In the genomic region with DNA sequence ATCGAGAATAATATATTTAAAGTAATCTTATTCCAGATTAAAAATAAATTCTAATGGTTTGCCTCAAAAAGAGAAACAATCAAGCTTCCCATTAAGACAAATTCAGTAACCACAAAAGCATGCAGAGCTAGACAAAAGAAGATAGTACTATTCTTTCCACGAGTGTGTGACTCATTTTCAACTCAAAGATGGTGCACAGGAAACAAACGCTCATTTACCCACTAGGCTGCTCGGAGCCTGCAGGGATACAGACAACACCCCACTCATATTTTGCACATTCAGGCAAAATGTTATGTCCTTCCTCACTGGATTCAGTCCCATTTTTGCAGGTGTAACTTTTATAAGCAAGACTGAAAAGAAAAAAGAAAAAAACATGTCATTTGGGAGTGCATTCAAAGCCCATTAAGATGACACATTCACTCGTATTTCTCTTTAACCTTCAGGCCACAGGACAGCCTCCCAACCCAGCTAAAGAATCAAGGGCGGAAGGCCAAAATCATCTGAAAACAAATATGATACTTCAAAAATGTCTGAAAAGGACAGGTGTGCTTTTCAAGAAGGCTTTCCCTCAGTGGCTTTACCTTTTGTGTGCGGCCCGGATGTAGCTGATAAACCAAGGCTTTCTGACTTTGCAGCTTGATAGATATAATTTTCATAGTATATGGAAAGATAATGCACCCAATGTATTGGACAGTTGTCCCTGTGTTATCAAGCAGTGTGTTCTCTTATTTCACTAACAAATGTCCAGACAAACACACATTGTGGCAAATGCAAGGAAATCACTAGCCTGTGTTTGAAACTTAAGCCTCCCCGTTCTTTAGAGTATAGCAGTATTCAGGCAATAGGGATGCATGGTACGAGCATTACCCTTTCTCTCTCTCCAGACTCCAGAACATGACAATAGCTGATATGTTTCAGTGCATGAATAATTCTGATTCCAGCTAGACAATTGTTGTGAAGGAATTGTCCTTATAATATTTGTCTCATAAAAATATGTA, we compare ENCODE assay signal across 9 cellular contexts.
DNase-seq lines count a peak whose midpoint lies in the region; ATAC-seq, FAIRE-seq and TF ChIP-seq lines count a peak whose summit lies in the region.
"Had no signal": no experiment of that assay in that cellular context is flagged by ENCODE, and none has a peak within 500 bp of the region (broad histone marks: within the 10 kb centered on the region; RNA-seq: fewer than 3 reads in every experiment).

No MANE protein-coding gene starts in this region.

- H3K27me3 Mint-ChIP-seq in HFFc6 (ENCODE audit: insufficient read depth): no peaks in the 10 kb centered on the region
- no peaks in the 10 kb centered on the region for H3K27me3 Mint-ChIP-seq in CD8-positive, alpha-beta memory T cell

- ATAC-seq in SK-N-SH treated with all-trans-retinoic acid at 6 μM for 48 hours: peak; percentile 82
- no peak for ATAC-seq in GM18505 (IDR thresholded peaks at IDR 0.05; ENCODE audit: unreplicated experiment)
- no peak for ATAC-seq in upper lobe of right lung

- intact Hi-C loops in upper lobe of right lung (cut with DNase I): no loop called here

- H3K27ac Mint-ChIP-seq in HFFc6: peak overlapping the region; percentile 78; the same call in 1 of the 2 replicates
- H3K27ac Mint-ChIP-seq in CD8-positive, alpha-beta memory T cell: no peak overlapping the region

- H3K27me3 ChIP-seq in BE2C (no peaks in the 10 kb centered on the region), upper lobe of right lung (no peaks in the 10 kb centered on the region)
- no peaks in the 10 kb centered on the region for H3K27me3 ChIP-seq in CD8-positive, alpha-beta memory T cell (ENCODE audit: insufficient read depth, low read length, poor library complexity, severe bottlenecking)

- H3K9me3 ChIP-seq in BE2C (no peaks in the 10 kb centered on the region), upper lobe of right lung (no peaks in the 10 kb centered on the region)
- no peaks in the 10 kb centered on the region for H3K9me3 ChIP-seq in CD8-positive, alpha-beta memory T cell (ENCODE audit: low read length)

- H3K4me1 Mint-ChIP-seq in HFFc6 (ENCODE audit: low read depth): peaks cover 30% of the 10 kb centered on the region; the same call in 1 of the 2 replicates
- H3K4me1 Mint-ChIP-seq in CD8-positive, alpha-beta memory T cell: peaks cover 12 to 24% (median 17%) of the 10 kb centered on the region in 3 donors

- no peak overlapping the region for H3K27ac ChIP-seq in upper lobe of right lung
- no peak overlapping the region for H3K27ac ChIP-seq in CD8-positive, alpha-beta memory T cell (ENCODE audit: low read depth, low read length)

- H3K9me3 Mint-ChIP-seq in HFFc6: no peaks in the 10 kb centered on the region
- H3K9me3 Mint-ChIP-seq in CD8-positive, alpha-beta memory T cell: no peaks in the 10 kb centered on the region

- POLR2A ChIA-PET in CD8-positive, alpha-beta memory T cell (lab: Charles Lee): no interaction called here

- TF ChIP-seq CTCF in HFFc6 (IDR thresholded peaks at IDR 0.05) (0 out of 2 replicates have a peak, but pooled peaks have one; percentile 7), BE2C (IDR thresholded peaks at IDR 0.05; ENCODE audit: low read depth, low read length) (no peak), upper lobe of right lung (IDR thresholded peaks at IDR 0.05) (no peak)

- CTCF ChIA-PET in CD8-positive, alpha-beta memory T cell (lab: Charles Lee): no interaction called here

- H3K36me3 ChIP-seq in BE2C: no peaks in the 10 kb centered on the region
- no peaks in the 10 kb centered on the region for H3K36me3 ChIP-seq in upper lobe of right lung
- no peaks in the 10 kb centered on the region for H3K36me3 ChIP-seq in CD8-positive, alpha-beta memory T cell (ENCODE audit: insufficient read depth, low read length)

- FAIRE-seq in A204.1 (lab: Jason Lieb, UNC): peak; percentile 51
- FAIRE-seq: endometrium had no signal

- DNase-seq in HFFc6: peak; percentile 81
- peak; percentile 24 for DNase-seq in fibroblast of the conjunctiva (ENCODE audit: low read depth)
- no peak for DNase-seq in BE2C
- no peak for DNase-seq in upper lobe of right lung
- no peak for DNase-seq in CD8-positive, alpha-beta memory T cell

- H3K36me3 Mint-ChIP-seq in HFFc6 (ENCODE audit: low read depth): peaks cover 10% of the 10 kb centered on the region; the same call in 1 of the 2 replicates
- no peaks in the 10 kb centered on the region for H3K36me3 Mint-ChIP-seq in CD8-positive, alpha-beta memory T cell

- no peak for TF ChIP-seq POLR2A in GM18505 (IDR thresholded peaks at IDR 0.05; ENCODE audit: borderline replicate concordance, extremely low read depth, insufficient read depth, insufficient read length)

- peak overlapping the region; percentile 9; the same call in 1 of the 2 replicates for H3K4me3 Mint-ChIP-seq in HFFc6
- H3K4me3 Mint-ChIP-seq in CD8-positive, alpha-beta memory T cell: no peak overlapping the region

- H3K4me3 ChIP-seq in BE2C (ENCODE audit: low read depth, low read length) (no peak overlapping the region), upper lobe of right lung (no peak overlapping the region)
- H3K4me3 ChIP-seq in CD8-positive, alpha-beta memory T cell (ENCODE audit: low read length): no peak overlapping the region

- H3K4me1 ChIP-seq in BE2C (no peaks in the 10 kb centered on the region), upper lobe of right lung (no peaks in the 10 kb centered on the region)
- H3K4me1 ChIP-seq in CD8-positive, alpha-beta memory T cell (ENCODE audit: insufficient read depth, low read length): no peaks in the 10 kb centered on the region

TF ChIP-seq in SK-N-SH treated with all-trans-retinoic acid at 6 μM for 48 hours, 23 proteins besides CTCF, POLR2A, EP300 and RAD21:
- peak; percentile 16; the same call in 1 of the 2 replicates for TF ChIP-seq ISL1 (CRISPR knock-in tag; IDR thresholded peaks at IDR 0.05)
- TF ChIP-seq ESRRG (CRISPR knock-in tag; IDR thresholded peaks at IDR 0.05): no peak
- no peak for TF ChIP-seq ZNF565 (CRISPR knock-in tag; conservative IDR thresholded peaks at IDR 0.05; ENCODE audit: low read depth)
- no peak for TF ChIP-seq PPARA (CRISPR knock-in tag; IDR thresholded peaks at IDR 0.05; ENCODE audit: borderline replicate concordance)
- TF ChIP-seq, protein P1, sequence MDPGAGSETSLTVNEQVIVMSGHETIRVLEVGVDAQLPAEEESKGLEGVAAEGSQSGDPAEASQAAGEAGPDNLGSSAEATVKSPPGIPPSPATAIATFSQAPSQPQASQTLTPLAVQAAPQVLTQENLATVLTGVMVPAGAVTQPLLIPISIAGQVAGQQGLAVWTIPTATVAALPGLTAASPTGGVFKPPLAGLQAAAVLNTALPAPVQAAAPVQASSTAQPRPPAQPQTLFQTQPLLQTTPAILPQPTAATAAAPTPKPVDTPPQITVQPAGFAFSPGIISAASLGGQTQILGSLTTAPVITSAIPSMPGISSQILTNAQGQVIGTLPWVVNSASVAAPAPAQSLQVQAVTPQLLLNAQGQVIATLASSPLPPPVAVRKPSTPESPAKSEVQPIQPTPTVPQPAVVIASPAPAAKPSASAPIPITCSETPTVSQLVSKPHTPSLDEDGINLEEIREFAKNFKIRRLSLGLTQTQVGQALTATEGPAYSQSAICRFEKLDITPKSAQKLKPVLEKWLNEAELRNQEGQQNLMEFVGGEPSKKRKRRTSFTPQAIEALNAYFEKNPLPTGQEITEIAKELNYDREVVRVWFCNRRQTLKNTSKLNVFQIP (CRISPR knock-in tag; IDR thresholded peaks at IDR 0.05; ENCODE audit: borderline replicate concordance, low read depth): 0 out of 2 replicates have a peak, but pooled peaks have one; percentile 20
- TF ChIP-seq BACH2 (CRISPR knock-in tag; IDR thresholded peaks at IDR 0.05; ENCODE audit: borderline replicate concordance): no peak
- no peak for TF ChIP-seq TCF4 (CRISPR knock-in tag; IDR thresholded peaks at IDR 0.05; ENCODE audit: borderline replicate concordance)

Comparison
In these comparisons a context has a peak if more than half of its experiments do, and no peak if none do; other contexts are left out.
1. DNase-seq: peak in HFFc6 (single experiment) and fibroblast of the conjunctiva (single experiment); none in BE2C (single experiment), upper lobe of right lung (single experiment) and CD8-positive, alpha-beta memory T cell (0 of 5).